Comparison of ENCODE assay signal across 8 cellular contexts in the genomic region with DNA sequence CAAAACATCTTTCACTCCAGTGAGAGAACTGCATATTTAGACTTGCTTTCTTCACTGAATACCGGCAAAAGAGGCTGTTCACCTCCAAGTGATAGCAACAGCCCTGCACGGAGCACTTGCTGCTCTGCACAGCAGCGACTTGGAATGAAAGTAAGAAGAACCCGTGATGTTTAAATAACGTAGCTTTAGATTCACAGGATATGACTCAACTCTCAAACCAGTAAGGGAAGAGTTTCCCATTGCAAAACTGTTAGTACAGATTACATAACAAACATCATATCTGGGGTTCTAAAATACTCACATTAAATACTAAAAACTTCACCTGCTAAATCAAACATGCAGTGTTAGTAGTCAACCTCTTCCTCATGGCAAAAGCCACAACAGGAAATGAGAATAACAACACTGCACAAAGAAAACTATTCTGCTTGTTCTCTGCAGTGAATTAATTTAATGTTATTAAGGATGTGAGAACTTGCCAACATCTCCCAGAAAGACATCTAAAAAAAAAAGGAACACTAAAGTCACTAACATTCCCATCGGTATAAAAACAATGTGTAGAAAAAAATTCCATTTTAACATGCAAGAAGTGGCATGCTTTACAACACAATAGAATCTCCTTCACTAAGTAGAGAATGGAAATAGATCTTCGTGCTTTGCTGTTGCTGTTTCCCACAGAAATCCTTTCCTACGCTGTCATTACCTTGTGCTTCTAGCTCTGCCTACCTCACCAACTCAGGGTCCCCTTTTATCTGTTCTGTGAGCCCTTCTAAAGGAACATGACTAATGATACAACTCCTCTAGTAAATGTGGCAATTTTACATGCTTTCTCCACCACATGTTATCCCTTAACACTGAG.
A peak's percentile ranks its signal among the peaks of the same experiment; 100 is the strongest.
DNase-seq lines count a peak whose midpoint lies in the region; ATAC-seq and TF ChIP-seq lines count a peak whose summit lies in the region.

No MANE protein-coding gene starts in this region.

- no peak for TF ChIP-seq CTCF in epithelial cell of esophagus (IDR thresholded peaks at IDR 0.05; ENCODE audit: insufficient read depth, low read depth, low read length, missing control alignments)

- H3K36me3 ChIP-seq in muscle layer of duodenum (ENCODE audit: control insufficient read depth in 1 of 2, insufficient read depth in 2 of 2, low read length in 2 of 2) = no peaks in the 10 kb centered on the region

- H3K27me3 ChIP-seq in muscle layer of duodenum (ENCODE audit: low read depth, low read length) = no peaks in the 10 kb centered on the region

- no peaks in the 10 kb centered on the region for H3K4me1 ChIP-seq in muscle layer of duodenum (ENCODE audit: control insufficient read depth in 1 of 2, insufficient read depth in 2 of 2, low read length in 2 of 2)

- no peaks in the 10 kb centered on the region for H3K9me3 ChIP-seq in muscle layer of duodenum (ENCODE audit: control insufficient read depth in 1 of 2, low read length in 2 of 2)

- H3K27ac ChIP-seq in muscle layer of duodenum (ENCODE audit: low read length) = peak overlapping the region; percentile 65

- peak; percentile 29 for DNase-seq in GM03348 (ENCODE audit: low spot score)
- DNase-seq in SW480 (ENCODE audit: low spot score) = peak; percentile 87
- DNase-seq in epithelial cell of esophagus (ENCODE audit: low read depth) = peak; percentile 84
- no peak for DNase-seq in NCI-H748 treated with DMSO at 0.1 percent for 48 hours (lab: John Stamatoyannopoulos, UW)
- DNase-seq in cerebellum (ENCODE audit: low spot score) = no peak

- peak; percentile 84 for ATAC-seq in GM21367 (IDR thresholded peaks at IDR 0.05; ENCODE audit: unreplicated experiment)
- ATAC-seq in HG03565 (IDR thresholded peaks at IDR 0.05; ENCODE audit: unreplicated experiment) = peak; percentile 91

- H3K4me3 ChIP-seq in epithelial cell of esophagus (ENCODE audit: low read length) (no peak overlapping the region), muscle layer of duodenum (ENCODE audit: low read depth in 1 of 2, low read length in 2 of 2) (peak overlapping the region; percentile 60 to 70)

Comparison
In these comparisons a context has a peak if more than half of its experiments do, and no peak if none do; other contexts are left out.
1. DNase-seq: peak in GM03348 (single experiment), SW480 (single experiment) and epithelial cell of esophagus (single experiment); none in NCI-H748 treated with DMSO at 0.1 percent for 48 hours (single experiment) and cerebellum (single experiment).